In genomic region chr19:17859533-17860330, GRCh38 we compare ENCODE assay signal across 1 cellular context.
TF ChIP-seq lines count a peak whose summit lies in the region.

Gene RPL18A (plus strand): TSS chr19:17859910. CDS start chr19:17859957, 47 bp downstream.

TF ChIP-seq in A549, 52 proteins besides CTCF, POLR2A, EP300 and RAD21 (continued from another document):
- TF ChIP-seq, protein P1, sequence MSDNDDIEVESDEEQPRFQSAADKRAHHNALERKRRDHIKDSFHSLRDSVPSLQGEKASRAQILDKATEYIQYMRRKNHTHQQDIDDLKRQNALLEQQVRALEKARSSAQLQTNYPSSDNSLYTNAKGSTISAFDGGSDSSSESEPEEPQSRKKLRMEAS (IDR thresholded peaks at IDR 0.05), result peak; percentile 92
- TF ChIP-seq JUN (IDR thresholded peaks at IDR 0.05) (peak; percentile 82 to 98), BHLHE40 (IDR thresholded peaks at IDR 0.05; ENCODE audit: low read depth, low read length) (no peak), HOXB5 (CRISPR knock-in tag; IDR thresholded peaks at IDR 0.05) (no peak)
